Comparison of ENCODE assay signal across 30 cellular contexts in genomic region chr18:28407681-28408080, GRCh38.
"Had no signal": no experiment of that assay in that cellular context is flagged by ENCODE, and none has a peak within 500 bp of the region (broad histone marks: within the 10 kb centered on the region; RNA-seq: fewer than 3 reads in every experiment).

No MANE protein-coding gene starts in this region.

- FAIRE-seq: frontal cortex, islet of Langerhans had no signal

- H3K27ac ChIP-seq: breast epithelium, left lung, lower lobe of right lung, neutrophil, right lobe of liver, skin epidermis, thoracic aorta, uterus had no signal

- H3K36me3 Mint-ChIP-seq: activated naive CD4-positive, alpha-beta T cell treated with anti-CD3 and anti-CD28 coated beads, Interleukin-2, amount 50 U/mL, for 24 hours; stimulated activated effector memory CD8-positive, alpha-beta T cell treated with anti-CD3 and anti-CD28 coated beads, Interleukin-12 subunit alpha, Interleukin-12 subunit beta, amount 100 ng/mL, for 72 hours; type B pancreatic cell had no signal

- H3K4me1 Mint-ChIP-seq: activated naive CD4-positive, alpha-beta T cell treated with anti-CD3 and anti-CD28 coated beads, Interleukin-2, amount 50 U/mL, for 24 hours; endodermal cell; stimulated activated effector memory CD8-positive, alpha-beta T cell treated with anti-CD3 and anti-CD28 coated beads, Interleukin-12 subunit alpha, Interleukin-12 subunit beta, amount 100 ng/mL, for 72 hours had no signal

- H3K27me3 Mint-ChIP-seq: activated CD8-positive, alpha-beta T cell treated with anti-CD3 and anti-CD28 coated beads for 36 hours; activated naive CD4-positive, alpha-beta T cell treated with anti-CD3 and anti-CD28 coated beads, Interleukin-2, amount 50 U/mL, for 24 hours; dendritic cell treated with granulocyte-macrophage colony-stimulating factor and Interleukin-4, amounts not matched to agents 40 ng/mL and 50 ng/mL, for 4 days; stimulated activated naive CD8-positive, alpha-beta T cell treated with anti-CD3 and anti-CD28 coated beads, Interleukin-15, Interleukin-2, amounts not matched to agents 100 ng/mL and 50 ng/mL, for 24 hours; type B pancreatic cell had no signal

- H3K27me3 ChIP-seq: breast epithelium, left lung, neutrophil, right lobe of liver, uterus had no signal

- H3K4me1 ChIP-seq: breast epithelium, left lung, lower lobe of right lung, right lobe of liver, uterus had no signal

- ATAC-seq: activated CD8-positive, alpha-beta T cell treated with anti-CD3 and anti-CD28 coated beads for 36 hours; esophagus mucosa; left lung; lower lobe of right lung; right lobe of liver; stimulated activated effector memory CD8-positive, alpha-beta T cell treated with anti-CD3 and anti-CD28 coated beads, Interleukin-12 subunit alpha, Interleukin-12 subunit beta, amount 100 ng/mL, for 72 hours had no signal

- H3K36me3 ChIP-seq: breast epithelium, left lung, lower lobe of right lung, neutrophil, right lobe of liver, thoracic aorta, uterus had no signal

- DNase-seq: activated CD4-positive, alpha-beta T cell treated with anti-CD3 and anti-CD28 coated beads for 1 hour; activated CD4-positive, alpha-beta T cell treated with anti-CD3 and anti-CD28 coated beads, Interleukin-2, amount 50 U/mL, for 1 hour; activated CD8-positive, alpha-beta T cell treated with anti-CD3 and anti-CD28 coated beads for 36 hours; activated T-cell treated with anti-CD3 and anti-CD28 coated beads, Interleukin-2, amount 50 U/mL, for 48 hours; aorta; central memory CD4-positive, alpha-beta T cell; endodermal cell; left lung; lower lobe of right lung; mesendoderm; nephron progenitor cell; right lobe of liver; stimulated activated CD4-positive, alpha-beta T cell treated with anti-CD3 and anti-CD28 coated beads, Interleukin-12 subunit alpha, Interleukin-12 subunit beta, amount 100 ng/mL, for 4 hours; stimulated activated CD4-positive, alpha-beta T cell treated with anti-CD3 and anti-CD28 coated beads, Interleukin-4, amount 100 ng/mL, for 24 hours; T1000; uterus had no signal

- H3K9me3 ChIP-seq: breast epithelium, left lung, lower lobe of right lung, neutrophil, right lobe of liver, thoracic aorta, uterus had no signal

- H3K4me3 ChIP-seq: breast epithelium, left lung, lower lobe of right lung, right lobe of liver, skin epidermis, thoracic aorta, uterus had no signal

- H3K4me3 Mint-ChIP-seq: activated CD8-positive, alpha-beta T cell treated with anti-CD3 and anti-CD28 coated beads for 36 hours; activated naive CD4-positive, alpha-beta T cell treated with anti-CD3 and anti-CD28 coated beads, Interleukin-2, amount 50 U/mL, for 24 hours; dendritic cell treated with granulocyte-macrophage colony-stimulating factor and Interleukin-4, amounts not matched to agents 40 ng/mL and 50 ng/mL, for 4 days; endodermal cell; nephron progenitor cell; stimulated activated effector memory CD8-positive, alpha-beta T cell treated with anti-CD3 and anti-CD28 coated beads, Interleukin-12 subunit alpha, Interleukin-12 subunit beta, amount 100 ng/mL, for 72 hours; stimulated activated naive CD8-positive, alpha-beta T cell treated with anti-CD3 and anti-CD28 coated beads, Interleukin-15, Interleukin-2, amounts not matched to agents 100 ng/mL and 50 ng/mL, for 24 hours; T-helper 1 cell treated with Interleukin-12 subunit alpha and Interleukin-12 subunit beta and Interleukin-4 antibody, amounts not matched to agents 30 μg/mL and 1 μg/mL, for 36 hours; type B pancreatic cell had no signal

- H3K27ac Mint-ChIP-seq: activated CD8-positive, alpha-beta T cell treated with anti-CD3 and anti-CD28 coated beads for 36 hours; activated naive CD4-positive, alpha-beta T cell treated with anti-CD3 and anti-CD28 coated beads, Interleukin-2, amount 50 U/mL, for 24 hours; activated T-helper 2 cell treated with anti-CD3 and anti-CD28 coated beads, Interferon-gamma antibody, Interleukin-2, Interleukin-4, amounts not matched to agents 10 μg/mL and 5 μg/mL and 100 μg/mL, durations not matched to agents 14 hours and 24 hours and 36 hours; dendritic cell treated with granulocyte-macrophage colony-stimulating factor and Interleukin-4, amounts not matched to agents 40 ng/mL and 50 ng/mL, for 4 days; endodermal cell; nephron progenitor cell; stimulated activated effector memory CD8-positive, alpha-beta T cell treated with anti-CD3 and anti-CD28 coated beads, Interleukin-12 subunit alpha, Interleukin-12 subunit beta, amount 100 ng/mL, for 72 hours; stimulated activated naive CD8-positive, alpha-beta T cell treated with anti-CD3 and anti-CD28 coated beads, Interleukin-15, Interleukin-2, amounts not matched to agents 100 ng/mL and 50 ng/mL, for 24 hours; T-helper 1 cell treated with Interleukin-12 subunit alpha and Interleukin-12 subunit beta and Interleukin-4 antibody, amounts not matched to agents 30 μg/mL and 1 μg/mL, for 36 hours; type B pancreatic cell had no signal

- H3K9me3 Mint-ChIP-seq: activated naive CD4-positive, alpha-beta T cell treated with anti-CD3 and anti-CD28 coated beads, Interleukin-2, amount 50 U/mL, for 24 hours; endodermal cell; nephron progenitor cell; type B pancreatic cell had no signal
